In genomic region chr2:43219383-43220228, GRCh38 we compare ENCODE assay signal across 1 cellular context.
TF ChIP-seq lines count a peak whose summit lies in the region.

No MANE protein-coding gene starts in this region.

TF ChIP-seq in GM12878, 131 proteins besides CTCF, POLR2A, EP300 and RAD21 (continued from another document):
- no peak for TF ChIP-seq SKIL (IDR thresholded peaks at IDR 0.05; ENCODE audit: low read depth, poor library complexity, severe bottlenecking)
- TF ChIP-seq CREB1 (IDR thresholded peaks at IDR 0.05; ENCODE audit: low read depth), result no peak
- no peak for TF ChIP-seq TCF7 (IDR thresholded peaks at IDR 0.05; ENCODE audit: borderline replicate concordance)
- no peak for TF ChIP-seq TBL1XR1 (IDR thresholded peaks at IDR 0.05; ENCODE audit: low read depth, low read length)
- TF ChIP-seq RBBP5 (conservative IDR thresholded peaks at IDR 0.05), result no peak
- TF ChIP-seq SMAD5 (IDR thresholded peaks at IDR 0.05; ENCODE audit: low read depth), result no peak
- TF ChIP-seq ZNF687 (IDR thresholded peaks at IDR 0.05), result peak; percentile 90; the same call in 1 of the 2 replicates
- no peak for TF ChIP-seq NR2F1 (conservative IDR thresholded peaks at IDR 0.05)
- TF ChIP-seq IKZF1 (conservative IDR thresholded peaks at IDR 0.05), result peak; percentile 87
- peak; percentile 92; the same call in 1 of the 2 replicates for TF ChIP-seq HDGF (IDR thresholded peaks at IDR 0.05)
- TF ChIP-seq ZSCAN29 (IDR thresholded peaks at IDR 0.05), result no peak
- peak; percentile 96 for TF ChIP-seq NBN (IDR thresholded peaks at IDR 0.05)
- no peak for TF ChIP-seq PBX3 (IDR thresholded peaks at IDR 0.05; ENCODE audit: insufficient replicate concordance, low read depth, low read length)
- no peak for TF ChIP-seq MEF2B (IDR thresholded peaks at IDR 0.05; ENCODE audit: partially characterized antibody, poor library complexity, severe bottlenecking)
- peak; percentile 82 for TF ChIP-seq MXI1 (IDR thresholded peaks at IDR 0.05; ENCODE audit: low read depth, low read length)
- peak; percentile 52; the same call in 1 of the 2 replicates for TF ChIP-seq BACH1 (IDR thresholded peaks at IDR 0.05; ENCODE audit: borderline replicate concordance)
- no peak for TF ChIP-seq SMARCA5 (IDR thresholded peaks at IDR 0.05)
- TF ChIP-seq HSF1 (IDR thresholded peaks at IDR 0.05; ENCODE audit: low read depth, low read length), result no peak
